23 cellular contexts compared by ENCODE assay signal in the genomic region with DNA sequence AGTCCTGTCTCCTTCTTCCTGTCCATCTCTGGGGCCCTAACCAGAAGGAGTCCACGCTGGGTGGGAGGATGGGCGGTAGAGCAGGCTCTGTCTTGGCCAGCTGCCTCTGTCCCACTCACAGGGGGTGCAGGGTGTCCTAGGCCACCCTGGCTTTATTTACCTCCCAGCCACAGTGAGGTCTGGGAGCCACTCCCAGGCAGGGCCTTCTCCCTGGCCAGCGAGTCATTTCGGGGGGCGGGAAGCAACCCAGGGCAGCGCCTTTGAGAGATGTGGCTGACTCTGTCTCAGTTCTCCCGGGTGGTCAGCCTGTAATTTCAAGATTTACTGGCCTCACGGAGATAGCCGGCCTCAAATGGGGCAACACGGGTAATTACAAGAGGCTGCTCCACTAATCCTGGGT.
DNase-seq lines count a peak whose midpoint lies in the region; ATAC-seq, FAIRE-seq and TF ChIP-seq lines count a peak whose summit lies in the region.
"Had no signal": no experiment of that assay in that cellular context is flagged by ENCODE, and none has a peak within 500 bp of the region (broad histone marks: within the 10 kb centered on the region; RNA-seq: fewer than 3 reads in every experiment).

No MANE protein-coding gene starts in this region.

- POLR2A ChIA-PET in HEK293 (lab: Yijun Ruan, JAX), result no interaction called here

- no peak overlapping the region; the same call in 1 of the 2 replicates for H3K27ac ChIP-seq in HEK293 (ENCODE audit: extremely low read depth, low read depth, low read length)
- H3K27ac ChIP-seq in testis, result peak overlapping the region; percentile 38 to 41
- H3K27ac ChIP-seq: C4-2B had no signal

- H3K4me3 Mint-ChIP-seq in nephron progenitor cell, result peak overlapping the region; percentile 60
- H3K4me3 Mint-ChIP-seq: HFFc6, IgD-negative memory B cell had no signal

- peak; percentile 59 for FAIRE-seq in endometrium (lab: Jason Lieb, UNC)
- FAIRE-seq: A204.1, GM18507, GM19239 had no signal

- ATAC-seq in HG02970 (IDR thresholded peaks at IDR 0.05; ENCODE audit: low FRiP score, unreplicated experiment), result no peak

- peak overlapping the region; percentile 18 for H3K27ac Mint-ChIP-seq in nephron progenitor cell
- H3K27ac Mint-ChIP-seq: HFFc6, IgD-negative memory B cell had no signal

- H3K27me3 Mint-ChIP-seq in nephron progenitor cell (ENCODE audit: low read depth, poor library complexity), result peaks cover 34% of the 10 kb centered on the region

- DNase-seq in nephron progenitor cell (peak; percentile 33), testis (peak; percentile 37), hypothalamus (lab: John Stamatoyannopoulos, UW) (no peak), LoVo (ENCODE audit: low spot score) (no peak)
- DNase-seq: GDM1; H7; HFFc6; MV-4-11; NCI-H1105 treated with DMSO at 0.1 percent for 48 hours; NCI-H2029 treated with DMSO at 0.1 percent for 48 hours; NCI-H226; NCI-H524; NCI-H774; NK-92 treated with Interleukin-12 subunit alpha and Interleukin-12 subunit beta, amount 100 ng/mL, for 24 hours; Peyer's patch had no signal

- WGBS in testis, 2 donors, result 45 to 57% methylated on average over 10 of the region's 10 CpGs

- no peaks in the 10 kb centered on the region for H3K9me3 ChIP-seq in HEK293 (ENCODE audit: control insufficient read depth, insufficient read depth, low read depth, low read length)
- H3K9me3 ChIP-seq in testis, result no peaks in the 10 kb centered on the region
- H3K9me3 ChIP-seq: Peyer's patch had no signal

- H3K4me1 ChIP-seq in HEK293 (ENCODE audit: control insufficient read depth, insufficient read depth, low read length), result peaks cover 12% of the 10 kb centered on the region
- H3K4me1 ChIP-seq in testis, result peaks cover 5% of the 10 kb centered on the region

- peaks cover 58% of the 10 kb centered on the region for H3K4me1 Mint-ChIP-seq in nephron progenitor cell

- TF ChIP-seq CTCF in HEK293 (tag by site-specific recombination; IDR thresholded peaks at IDR 0.05), result no peak
- TF ChIP-seq CTCF in nephron progenitor cell (IDR thresholded peaks at IDR 0.05), result no peak
- TF ChIP-seq CTCF in testis (IDR thresholded peaks at IDR 0.05), result no peak

- H3K36me3 ChIP-seq in HEK293 (ENCODE audit: control insufficient read depth in 2 of 2, insufficient read depth in 1 of 2, low read length in 2 of 2) (no peaks in the 10 kb centered on the region), testis (ENCODE audit: low read depth, missing control alignments) (no peaks in the 10 kb centered on the region)
- H3K36me3 ChIP-seq: Peyer's patch had no signal

- CTCF ChIA-PET in HEK293 (lab: Yijun Ruan, JAX), result no interaction called here

- intact Hi-C loops in testis (cut with DNase I; ENCODE audit: low total_unique reads), result no loop called here

- H3K36me3 Mint-ChIP-seq in nephron progenitor cell (ENCODE audit: low read depth), result no peaks in the 10 kb centered on the region
- H3K36me3 Mint-ChIP-seq: IgD-negative memory B cell had no signal

- H3K4me3 ChIP-seq in HEK293 (ENCODE audit: low read depth, low read length), result no peak overlapping the region
- no peak overlapping the region for H3K4me3 ChIP-seq in testis
- H3K4me3 ChIP-seq: Peyer's patch had no signal

- no peak for TF ChIP-seq POLR2A in testis (IDR thresholded peaks at IDR 0.05)

- no peaks in the 10 kb centered on the region for H3K9me3 Mint-ChIP-seq in nephron progenitor cell
- H3K9me3 Mint-ChIP-seq: HFFc6 had no signal

- H3K27me3 ChIP-seq in testis, result no peaks in the 10 kb centered on the region
- H3K27me3 ChIP-seq: Peyer's patch had no signal

TF ChIP-seq in HEK293, 187 proteins besides CTCF, POLR2A, EP300 and RAD21:
- TF ChIP-seq HIC1 (tag by site-specific recombination; IDR thresholded peaks at IDR 0.05) (no peak), ZNF398 (tag by site-specific recombination; IDR thresholded peaks at IDR 0.05) (no peak), ZNF48 (tag by site-specific recombination; IDR thresholded peaks at IDR 0.05) (no peak), ZNF664 (tag by site-specific recombination; IDR thresholded peaks at IDR 0.05) (no peak), ZNF514 (tag by site-specific recombination; IDR thresholded peaks at IDR 0.05) (no peak), ZNF202 (tag by site-specific recombination; IDR thresholded peaks at IDR 0.05; ENCODE audit: borderline replicate concordance) (no peak), SP7 (tag by site-specific recombination; IDR thresholded peaks at IDR 0.05) (peak; percentile 73), GLIS1 (tag by site-specific recombination; IDR thresholded peaks at IDR 0.05) (peak; percentile 91), ZNF830 (tag by site-specific recombination; IDR thresholded peaks at IDR 0.05; ENCODE audit: low read depth) (no peak)

Comparison
In these comparisons a context has a peak if more than half of its experiments do, and no peak if none do; other contexts are left out.
1. DNase-seq: peak in nephron progenitor cell (single experiment) and testis (single experiment); none in hypothalamus (0 of 51) and LoVo (single experiment).